8 cellular contexts compared by ENCODE assay signal in genomic region chr4:110287130-110287529, GRCh38.
A peak's percentile ranks its signal among the peaks of the same experiment; 100 is the strongest.
DNase-seq lines count a peak whose midpoint lies in the region; ATAC-seq and TF ChIP-seq lines count a peak whose summit lies in the region.

No MANE protein-coding gene starts in this region.

- no peaks in the 10 kb centered on the region for H3K4me1 ChIP-seq in mucosa of descending colon (ENCODE audit: low read depth)

- no peak overlapping the region for H3K4me3 ChIP-seq in mucosa of descending colon

- DNase-seq in GM13977 (ENCODE audit: low spot score) (peak; percentile 71), dedifferentiated amniotic fluid mesenchymal stem cell (ENCODE audit: extremely low spot score) (peak; percentile 93), NCI-H187 (lab: John Stamatoyannopoulos, UW) (no peak), cerebellar cortex (ENCODE audit: low spot score) (no peak), mucosa of descending colon (no peak)
- no peak for DNase-seq in central memory CD4-positive, alpha-beta T cell

- no peaks in the 10 kb centered on the region for H3K9me3 ChIP-seq in mucosa of descending colon

- in situ Hi-C loops in GM13977 (cut with MboI; ENCODE audit: low pct_unique_long_range_greater_than_20kb, low sequenced_read_pairs, unreplicated experiment) = no loop called here

- intact Hi-C loops in mucosa of descending colon (cut with DNase I, micrococcal nuclease) = no loop called here

- H3K36me3 ChIP-seq in mucosa of descending colon (ENCODE audit: low read depth) = no peaks in the 10 kb centered on the region

- ATAC-seq in GM21526 (IDR thresholded peaks at IDR 0.05; ENCODE audit: low FRiP score, unreplicated experiment) (peak; percentile 100), HG03571 (IDR thresholded peaks at IDR 0.05; ENCODE audit: unreplicated experiment) (peak; percentile 100), mucosa of descending colon (no peak)

- TF ChIP-seq CTCF in GM13977 (IDR thresholded peaks at IDR 0.05; ENCODE audit: extremely low read depth, insufficient read depth, missing control alignments) (no peak), mucosa of descending colon (IDR thresholded peaks at IDR 0.05) (no peak)

Comparison
In these comparisons a context has a peak if more than half of its experiments do, and no peak if none do; other contexts are left out.
1. DNase-seq: peak in GM13977 (single experiment) and dedifferentiated amniotic fluid mesenchymal stem cell (single experiment); none in NCI-H187 (0 of 2), cerebellar cortex (single experiment), mucosa of descending colon (0 of 3) and central memory CD4-positive, alpha-beta T cell (single experiment).